8 cellular contexts compared by ENCODE assay signal in the genomic region with DNA sequence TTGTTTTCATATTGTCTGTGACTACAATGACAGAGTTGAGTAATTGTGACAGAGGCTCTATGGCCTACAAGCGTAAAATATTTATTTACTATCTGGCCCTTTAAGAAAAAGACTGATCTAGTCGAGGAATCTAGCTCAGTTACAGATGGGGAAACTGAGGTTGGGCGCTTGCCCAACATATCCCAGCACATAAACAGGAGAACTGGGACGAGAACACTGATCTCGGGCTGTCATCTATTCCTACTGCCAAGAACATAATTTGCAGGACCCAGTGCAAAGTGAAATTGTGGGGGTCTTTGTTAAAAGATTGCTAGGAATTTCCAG. TPM values are rescaled to one million over a fixed set of nuclear protein-coding genes. Genes with fewer than 3 reads are reported as not detected.
DNase-seq lines count a peak whose midpoint lies in the region; ATAC-seq and TF ChIP-seq lines count a peak whose summit lies in the region.

No MANE protein-coding gene starts in this region.

- peaks cover 28% of the 10 kb centered on the region; the same call in 1 of the 2 replicates for H4K20me1 ChIP-seq in BLaER1
- peaks cover 4% of the 10 kb centered on the region for H4K20me1 ChIP-seq in osteoblast (ENCODE audit: insufficient read depth, low read length)
- H4K20me1 ChIP-seq in GM23338 (replicated peaks; ENCODE audit: insufficient read depth) = no peaks in the 10 kb centered on the region

- H3K9ac ChIP-seq in BLaER1 = no peak overlapping the region

- H3K79me2 ChIP-seq in osteoblast (ENCODE audit: insufficient read depth, low read length) = peaks cover 7% of the 10 kb centered on the region
- H3K79me2 ChIP-seq in GM23338 (replicated peaks; ENCODE audit: insufficient read depth) = no peaks in the 10 kb centered on the region

- H3K27me3 Mint-ChIP-seq in IgD-negative memory B cell = peaks cover 1% of the 10 kb centered on the region
- no peaks in the 10 kb centered on the region for H3K27me3 Mint-ChIP-seq in chondrocyte (ENCODE audit: low read depth)
- H3K27me3 Mint-ChIP-seq in GM23338 (ENCODE audit: insufficient read depth, low read depth, poor library complexity) = peaks cover 5% of the 10 kb centered on the region

- H3K27me3 ChIP-seq in BLaER1 (no peaks in the 10 kb centered on the region), osteoblast (ENCODE audit: insufficient read depth, low read length) (no peaks in the 10 kb centered on the region), GM23338 (ENCODE audit: insufficient read depth) (no peaks in the 10 kb centered on the region)

- H3K4me3 Mint-ChIP-seq in IgD-negative memory B cell = peak overlapping the region in 2 of 4 donors; percentile 49 to 90
- H3K4me3 Mint-ChIP-seq in chondrocyte (ENCODE audit: unreplicated experiment) = no peak overlapping the region
- no peak overlapping the region for H3K4me3 Mint-ChIP-seq in GM23338

- H3K4me3 ChIP-seq in BLaER1 (no peak overlapping the region), osteoblast (ENCODE audit: insufficient read depth, low read length) (no peak overlapping the region), GM23338 (no peak overlapping the region)

- peaks cover 66% of the 10 kb centered on the region for H3K36me3 ChIP-seq in BLaER1
- peaks cover 33% of the 10 kb centered on the region for H3K36me3 ChIP-seq in osteoblast (ENCODE audit: insufficient read depth, low read length)
- no peaks in the 10 kb centered on the region for H3K36me3 ChIP-seq in GM23338 (ENCODE audit: insufficient read depth)

- H2AFZ ChIP-seq in osteoblast (ENCODE audit: low read length) = no peak overlapping the region
- H2AFZ ChIP-seq in GM23338 = no peak overlapping the region

- peak overlapping the region; percentile 98 for H3K4me2 ChIP-seq in BLaER1
- peak overlapping the region; percentile 39 for H3K4me2 ChIP-seq in osteoblast (ENCODE audit: insufficient read depth, low read length)
- no peak overlapping the region for H3K4me2 ChIP-seq in GM23338

- no peaks in the 10 kb centered on the region for H3K9me3 Mint-ChIP-seq in IgD-negative memory B cell
- H3K9me3 Mint-ChIP-seq in chondrocyte (ENCODE audit: low read depth) = no peaks in the 10 kb centered on the region
- no peaks in the 10 kb centered on the region for H3K9me3 Mint-ChIP-seq in GM23338

- TF ChIP-seq CTCF in chondrocyte (IDR thresholded peaks at IDR 0.05) = peak; percentile 40
- no peak for TF ChIP-seq CTCF in osteoblast (IDR thresholded peaks at IDR 0.05; ENCODE audit: extremely low read depth, low read depth, low read length)
- TF ChIP-seq CTCF in GM23338 (conservative IDR thresholded peaks at IDR 0.05; ENCODE audit: low read depth in 2 of 2) = no peak
- TF ChIP-seq CTCF in GM20000 (IDR thresholded peaks at IDR 0.05; ENCODE audit: extremely low read depth, missing control alignments) = no peak

- H3K36me3 Mint-ChIP-seq in IgD-negative memory B cell = peaks cover 2% of the 10 kb centered on the region
- no peaks in the 10 kb centered on the region for H3K36me3 Mint-ChIP-seq in chondrocyte (ENCODE audit: low read depth)
- H3K36me3 Mint-ChIP-seq in GM23338 (ENCODE audit: low read depth) = no peaks in the 10 kb centered on the region; the same call in 2 of the 3 replicates

- 0 out of 2 replicates have a peak overlapping the region, but pooled peaks have one; percentile 3 for H3K27ac ChIP-seq in BLaER1
- H3K27ac ChIP-seq in osteoblast (ENCODE audit: low read depth, low read length) = peak overlapping the region; percentile 28
- H3K27ac ChIP-seq in GM23338 (ENCODE audit: low read depth) = no peak overlapping the region

- DNase-seq in chondrocyte (ENCODE audit: low spot score) (no peak), osteoblast (ENCODE audit: insufficient read length, low spot score, missing footprints) (no peak), islet precursor cell (no peak), SIG-M5 treated with dmso at 0.1 percent for 504 hours (lab: John Stamatoyannopoulos, UW; ENCODE audit: unreplicated experiment) (no peak), GM23338 (ENCODE audit: low spot score) (no peak), GM20000 (ENCODE audit: low spot score) (no peak)

- H3K9me3 ChIP-seq in BLaER1 (no peaks in the 10 kb centered on the region), osteoblast (ENCODE audit: low read depth, low read length) (no peaks in the 10 kb centered on the region)

- H3K27ac Mint-ChIP-seq in IgD-negative memory B cell (peak overlapping the region in 2 of 3 donors; percentile 46 to 63), chondrocyte (ENCODE audit: unreplicated experiment) (no peak overlapping the region), GM23338 (no peak overlapping the region)

- ATAC-seq in GM23338 = no peak

- no peaks in the 10 kb centered on the region for H3K9me2 ChIP-seq in GM23338 (ENCODE audit: insufficient read depth)

- H3K4me1 ChIP-seq in BLaER1 (peaks cover 43% of the 10 kb centered on the region), osteoblast (ENCODE audit: insufficient read depth, low read length) (peaks cover 26% of the 10 kb centered on the region), GM23338 (ENCODE audit: insufficient read depth) (peaks cover 13% of the 10 kb centered on the region)

- H3K4me1 Mint-ChIP-seq in IgD-negative memory B cell (peaks cover 15 to 19% (median 16%) of the 10 kb centered on the region in 3 donors), chondrocyte (ENCODE audit: low read depth) (peaks cover 16% of the 10 kb centered on the region), GM23338 (peaks cover 22% of the 10 kb centered on the region)

- 0 out of 2 replicates have a peak, but pooled peaks cover 5% of the 10 kb centered on the region for H3F3A ChIP-seq in GM23338 (replicated peaks; ENCODE audit: low read depth)

TF ChIP-seq in GM23338, 12 proteins besides CTCF, POLR2A, EP300 and RAD21 (continues in another document):
- TF ChIP-seq CREB1 (CRISPR knock-in tag; IDR thresholded peaks at IDR 0.05; ENCODE audit: low read depth) (no peak), NANOG (IDR thresholded peaks at IDR 0.05; ENCODE audit: borderline replicate concordance) (no peak), EZH2phosphoT487 (IDR thresholded peaks at IDR 0.05; ENCODE audit: unreplicated experiment) (no peak)

RNA-seq across cellular contexts. Expression of gene FES, which starts 1.9 kb away (rescaled TPM):
- polyA plus RNA-seq in IgD-negative memory B cell (7.7 TPM), GM23338 (2016; fragmentation: Nextera tagmentation; extraction: Ambion mirVana) (2.7 and 3.1 TPM in 2 replicates)
- total RNA-seq in chondrocyte (2.4 to 2.7 TPM (median 2.4 TPM) in 3 replicates), osteoblast (19.2 and 20.3 TPM in 2 replicates)
- total RNA-seq in GM23338 (2014; rRNA removed; shearing (Covaris generic)) = 14.4 and 18.6 TPM in 2 replicates

RNA-seq across cellular contexts. Expression of gene MAN2A2, which starts 16.8 kb away (rescaled TPM):
- polyA plus RNA-seq in IgD-negative memory B cell (9.1 TPM), GM23338 (2016; fragmentation: Nextera tagmentation; extraction: Ambion mirVana) (8.0 and 8.2 TPM in 2 replicates)
- total RNA-seq in chondrocyte (49.4 to 57.0 TPM (median 51.4 TPM) in 3 replicates), osteoblast (15.2 and 20.0 TPM in 2 replicates)
- total RNA-seq in GM23338 (2014; rRNA removed; shearing (Covaris generic)) = 3.5 and 17.1 TPM in 2 replicates

RNA-seq across cellular contexts. Expression of gene FURIN, which starts 17.9 kb away (rescaled TPM):
- polyA plus RNA-seq in IgD-negative memory B cell = 9.7 TPM
- total RNA-seq in chondrocyte = 66.2 to 118 TPM (median 71.1 TPM) in 3 replicates
- total RNA-seq in osteoblast = 39.1 and 42.7 TPM in 2 replicates
- total RNA-seq in GM23338 (2014; rRNA removed; shearing (Covaris generic)) = 15.7 and 20.9 TPM in 2 replicates
- 6.3 and 7.4 TPM in 2 replicates for polyA plus RNA-seq in GM23338 (2016; fragmentation: Nextera tagmentation; extraction: Ambion mirVana)

RNA-seq across cellular contexts. Expression of gene HDDC3, which starts 46.1 kb away (rescaled TPM):
- polyA plus RNA-seq in IgD-negative memory B cell (29.4 TPM), GM23338 (2016; fragmentation: Nextera tagmentation; extraction: Ambion mirVana) (16.0 and 17.4 TPM in 2 replicates)
- total RNA-seq in chondrocyte (10.5 to 12.2 TPM (median 10.8 TPM) in 3 replicates), osteoblast (8.8 and 11.6 TPM in 2 replicates)
- total RNA-seq in GM23338 (2014; rRNA removed; shearing (Covaris generic)) = 9.1 and 19.0 TPM in 2 replicates

RNA-seq across cellular contexts. Expression of gene UNC45A, which starts 48.8 kb away (rescaled TPM):
- polyA plus RNA-seq in IgD-negative memory B cell = 65.3 TPM
- 70.9 to 85.7 TPM (median 73.2 TPM) in 3 replicates for total RNA-seq in chondrocyte
- total RNA-seq in osteoblast = 72.5 and 74.9 TPM in 2 replicates
- total RNA-seq in GM23338 (2014; rRNA removed; shearing (Covaris generic)) = 86.8 and 87.5 TPM in 2 replicates
- 35.9 and 40.2 TPM in 2 replicates for polyA plus RNA-seq in GM23338 (2016; fragmentation: Nextera tagmentation; extraction: Ambion mirVana)

Comparison
In these comparisons a context has a peak if more than half of its experiments do, and no peak if none do; other contexts are left out.
1. H3K27ac Mint-ChIP-seq: peak in IgD-negative memory B cell (2 of 3); none in chondrocyte (single experiment) and GM23338 (single experiment).